ENCODE assay signal across 7 cellular contexts in genomic region chr3:42635111-42635510, GRCh38. TPM values are rescaled to one million over a fixed set of nuclear protein-coding genes. Genes with fewer than 3 reads are reported as not detected.
A peak's percentile ranks its signal among the peaks of the same experiment; 100 is the strongest.
DNase-seq lines count a peak whose midpoint lies in the region; ATAC-seq and TF ChIP-seq lines count a peak whose summit lies in the region.
"Had no signal": no experiment of that assay in that cellular context is flagged by ENCODE, and none has a peak within 500 bp of the region (broad histone marks: within the 10 kb centered on the region; RNA-seq: fewer than 3 reads in every experiment).

No MANE protein-coding gene starts in this region.

- ATAC-seq in activated T-cell treated with anti-CD3 and anti-CD28 coated beads, Interleukin-2, amount 50 U/mL, for 4 hours: peak; percentile 12 to 16
- ATAC-seq in activated B cell treated with CpG ODN at 0.5 μM for 24 hours (ENCODE audit: low read depth): peak; percentile 88
- ATAC-seq: left colon had no signal

- no peak overlapping the region for H2AFZ ChIP-seq in smooth muscle cell (ENCODE audit: low read depth)

- H3K36me3 ChIP-seq in smooth muscle cell (ENCODE audit: low read depth): peaks cover 32% of the 10 kb centered on the region

- peaks cover 4% of the 10 kb centered on the region for H3F3A ChIP-seq in smooth muscle cell (ENCODE audit: low read depth)

- peaks cover 34% of the 10 kb centered on the region for H3K36me3 Mint-ChIP-seq in activated T-cell treated with anti-CD3 and anti-CD28 coated beads, Interleukin-2, amount 50 U/mL, for 4 hours (ENCODE audit: insufficient read depth)
- H3K36me3 Mint-ChIP-seq in activated B cell treated with CpG ODN at 0.5 μM for 24 hours (ENCODE audit: low read depth): peaks cover 57% of the 10 kb centered on the region

- H3K4me1 Mint-ChIP-seq in activated T-cell treated with anti-CD3 and anti-CD28 coated beads, Interleukin-2, amount 50 U/mL, for 4 hours (ENCODE audit: low read depth): peaks cover 11% of the 10 kb centered on the region
- H3K4me1 Mint-ChIP-seq in activated B cell treated with CpG ODN at 0.5 μM for 24 hours: peaks cover 3% of the 10 kb centered on the region

- H4K20me1 ChIP-seq in smooth muscle cell (ENCODE audit: low read depth): peaks cover 39% of the 10 kb centered on the region

- no peak overlapping the region for H3K9ac ChIP-seq in smooth muscle cell (ENCODE audit: low read depth)

- no peaks in the 10 kb centered on the region for H3K27me3 Mint-ChIP-seq in activated T-cell treated with anti-CD3 and anti-CD28 coated beads, Interleukin-2, amount 50 U/mL, for 4 hours (ENCODE audit: low read depth)
- H3K27me3 Mint-ChIP-seq in activated B cell treated with CpG ODN at 0.5 μM for 24 hours: no peaks in the 10 kb centered on the region

- no peak overlapping the region for H3K27ac Mint-ChIP-seq in activated B cell treated with CpG ODN at 0.5 μM for 24 hours

- DNase-seq in activated T-cell treated with anti-CD3 and anti-CD28 coated beads, Interleukin-2, amount 50 U/mL, for 4 hours: no peak
- DNase-seq in activated T-cell treated with anti-CD3 and anti-CD28 coated beads, Interleukin-2, amount 50 U/mL, for 48 hours: no peak
- DNase-seq in activated B cell treated with CpG ODN at 0.5 μM for 24 hours (no peak), smooth muscle cell (lab: John Stamatoyannopoulos, UW; ENCODE audit: unreplicated experiment) (no peak), head of caudate nucleus (no peak)
- DNase-seq in activated CD8-positive, alpha-beta memory T cell treated with anti-CD3 and anti-CD28 coated beads, Interleukin-2, amount 50 U/mL, for 48 hours: no peak
- DNase-seq: left colon had no signal

- no peak for TF ChIP-seq CTCF in activated B cell treated with CpG ODN at 0.5 μM for 24 hours (IDR thresholded peaks at IDR 0.05)
- TF ChIP-seq CTCF in smooth muscle cell (IDR thresholded peaks at IDR 0.05; ENCODE audit: borderline replicate concordance, insufficient read depth, poor library complexity, severe bottlenecking): no peak

- no peak overlapping the region for H3K4me2 ChIP-seq in smooth muscle cell

- WGBS in smooth muscle cell (ENCODE audit: low lambda C conversion rate): 77% methylated on average over 2 of the region's 2 CpGs

- H3K27ac ChIP-seq in smooth muscle cell (ENCODE audit: low read depth): peak overlapping the region; percentile 57

- POLR2A ChIA-PET in activated B cell treated with CpG ODN at 0.5 μM for 24 hours (lab: Charles Lee): no interaction called here

- H3K4me1 ChIP-seq in smooth muscle cell (ENCODE audit: low read depth): no peaks in the 10 kb centered on the region

- no peak overlapping the region for H3K4me3 ChIP-seq in smooth muscle cell

- no peaks in the 10 kb centered on the region for H3K9me3 ChIP-seq in smooth muscle cell (replicated peaks; ENCODE audit: low read depth)

- CTCF ChIA-PET in activated B cell treated with CpG ODN at 0.5 μM for 24 hours (lab: Charles Lee): no interaction called here

- peaks cover 28% of the 10 kb centered on the region for H3K79me2 ChIP-seq in smooth muscle cell (ENCODE audit: low read depth)

- intact Hi-C loops in activated B cell treated with CpG ODN at 0.5 μM for 24 hours (cut with micrococcal nuclease): loop anchor here (1.0 to 5.0 kb wide), 4 partner anchors 33 to 133 kb away; partner anchors contain the start of genes NKTR and VIPR1
- intact Hi-C loops in head of caudate nucleus (cut with DNase I): no loop called here

- H3K9me3 Mint-ChIP-seq in activated T-cell treated with anti-CD3 and anti-CD28 coated beads, Interleukin-2, amount 50 U/mL, for 4 hours: no peaks in the 10 kb centered on the region
- no peaks in the 10 kb centered on the region for H3K9me3 Mint-ChIP-seq in activated B cell treated with CpG ODN at 0.5 μM for 24 hours

- no peaks in the 10 kb centered on the region for H3K27me3 ChIP-seq in smooth muscle cell (ENCODE audit: low read depth)

- H3K4me3 Mint-ChIP-seq in activated T-cell treated with anti-CD3 and anti-CD28 coated beads, Interleukin-2, amount 50 U/mL, for 4 hours: no peak overlapping the region
- H3K4me3 Mint-ChIP-seq in activated B cell treated with CpG ODN at 0.5 μM for 24 hours: no peak overlapping the region

RNA-seq across cellular contexts. Expression of gene ZBTB47, which starts 18.4 kb away (rescaled TPM):
- under 1 TPM; 0.26 to 0.79 (median 0.56) TPM for total RNA-seq in activated T-cell treated with anti-CD3 and anti-CD28 coated beads, Interleukin-2, amount 50 U/mL, for 4 hours
- total RNA-seq in activated B cell treated with CpG ODN at 0.5 μM for 24 hours (0.88 and 1.1 TPM in 2 replicates), smooth muscle cell (6.5 and 7.7 TPM in 2 replicates)
- 4.6 TPM in 2 replicates for polyA plus RNA-seq in smooth muscle cell

RNA-seq across cellular contexts. Expression of gene NKTR, which starts 34.6 kb away (rescaled TPM):
- total RNA-seq in activated T-cell treated with anti-CD3 and anti-CD28 coated beads, Interleukin-2, amount 50 U/mL, for 4 hours: 10 to 100 TPM; 44.2 to 48.1 (median 46.7) TPM
- total RNA-seq in activated B cell treated with CpG ODN at 0.5 μM for 24 hours: 107 and 126 TPM in 2 replicates
- 91.3 and 113 TPM in 2 replicates for total RNA-seq in smooth muscle cell
- polyA plus RNA-seq in smooth muscle cell: 37.1 and 82.3 TPM in 2 replicates

RNA-seq across cellular contexts. Expression of gene SS18L2, which starts 44.5 kb away (rescaled TPM):
- 10 to 100 TPM; 68.8 to 79.1 (median 72.6) TPM for total RNA-seq in activated T-cell treated with anti-CD3 and anti-CD28 coated beads, Interleukin-2, amount 50 U/mL, for 4 hours
- total RNA-seq in activated B cell treated with CpG ODN at 0.5 μM for 24 hours: 57.0 and 61.3 TPM in 2 replicates
- total RNA-seq in smooth muscle cell: 24.5 and 54.2 TPM in 2 replicates
- 38.7 and 38.8 TPM in 2 replicates for polyA plus RNA-seq in smooth muscle cell

RNA-seq across cellular contexts. Expression of gene KLHL40, which starts 50.2 kb away (rescaled TPM):
- total RNA-seq in activated T-cell treated with anti-CD3 and anti-CD28 coated beads, Interleukin-2, amount 50 U/mL, for 4 hours: not detected
- not detected in 2 replicates for total RNA-seq in activated B cell treated with CpG ODN at 0.5 μM for 24 hours
- total RNA-seq in smooth muscle cell: not detected in 2 replicates
- polyA plus RNA-seq in smooth muscle cell: not detected in 2 replicates
- total RNA-seq: left colon had no signal

RNA-seq across cellular contexts. Expression of gene SEC22C, which starts 53.3 kb away (rescaled TPM):
- total RNA-seq in activated T-cell treated with anti-CD3 and anti-CD28 coated beads, Interleukin-2, amount 50 U/mL, for 4 hours: 10 to 100 TPM; 32.0 to 35.3 (median 35.1) TPM
- total RNA-seq in activated B cell treated with CpG ODN at 0.5 μM for 24 hours (36.4 and 38.3 TPM in 2 replicates), smooth muscle cell (52.2 and 70.5 TPM in 2 replicates)
- polyA plus RNA-seq in smooth muscle cell: 39.8 and 45.7 TPM in 2 replicates
